Comparison of ENCODE assay signal across 1 cellular context in the genomic region with DNA sequence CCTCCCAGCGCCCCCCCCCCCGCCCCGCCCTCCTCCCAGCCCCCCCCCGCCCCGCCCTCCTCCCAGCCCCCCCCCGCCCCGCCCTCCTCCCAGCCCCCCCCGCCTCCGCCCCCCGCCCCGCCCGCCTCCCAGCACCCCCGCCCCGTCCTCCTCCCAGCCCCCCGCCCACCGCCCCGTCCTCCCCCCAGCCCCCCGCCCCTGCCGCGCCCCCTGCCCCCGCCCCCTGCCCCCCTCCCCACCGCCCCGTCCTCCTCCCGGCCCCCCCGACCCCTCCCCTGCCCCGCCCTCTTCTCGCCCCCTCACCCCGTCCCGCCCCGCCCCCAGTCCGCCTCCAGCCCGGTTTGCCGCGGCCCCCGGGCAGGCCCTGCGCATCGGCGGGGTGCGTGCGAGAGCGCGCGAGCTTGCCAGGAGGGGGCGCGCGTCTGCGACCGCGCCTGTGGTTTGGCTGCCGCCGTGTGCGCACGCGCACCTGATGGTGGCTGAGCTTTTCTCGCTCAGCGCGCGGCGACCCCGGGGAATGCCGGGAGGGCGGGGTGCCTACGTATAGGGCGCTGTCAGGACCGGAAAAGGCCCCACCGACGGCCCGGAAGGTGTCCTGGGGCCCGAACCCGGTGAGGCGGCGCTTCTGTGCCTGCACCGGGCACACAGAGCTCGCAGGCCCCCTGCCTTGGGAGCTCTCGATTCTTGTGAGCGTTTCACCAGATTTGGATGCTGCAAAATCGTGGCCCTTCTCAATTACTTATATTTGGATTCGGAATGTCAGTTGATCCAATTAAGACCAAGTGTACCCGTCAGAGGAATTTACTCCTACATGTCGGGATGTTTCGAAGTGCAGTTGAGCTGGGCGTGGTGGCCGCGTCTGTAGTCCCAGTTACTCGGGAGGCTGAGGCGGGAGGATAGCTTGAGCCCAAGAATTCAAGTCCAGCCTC.
TF ChIP-seq lines count a peak whose summit lies in the region.

No MANE protein-coding gene starts in this region.

TF ChIP-seq in HepG2, 621 proteins besides CTCF, POLR2A, EP300 and RAD21 (continued from another document and continues in another):
- TF ChIP-seq, protein P1, sequence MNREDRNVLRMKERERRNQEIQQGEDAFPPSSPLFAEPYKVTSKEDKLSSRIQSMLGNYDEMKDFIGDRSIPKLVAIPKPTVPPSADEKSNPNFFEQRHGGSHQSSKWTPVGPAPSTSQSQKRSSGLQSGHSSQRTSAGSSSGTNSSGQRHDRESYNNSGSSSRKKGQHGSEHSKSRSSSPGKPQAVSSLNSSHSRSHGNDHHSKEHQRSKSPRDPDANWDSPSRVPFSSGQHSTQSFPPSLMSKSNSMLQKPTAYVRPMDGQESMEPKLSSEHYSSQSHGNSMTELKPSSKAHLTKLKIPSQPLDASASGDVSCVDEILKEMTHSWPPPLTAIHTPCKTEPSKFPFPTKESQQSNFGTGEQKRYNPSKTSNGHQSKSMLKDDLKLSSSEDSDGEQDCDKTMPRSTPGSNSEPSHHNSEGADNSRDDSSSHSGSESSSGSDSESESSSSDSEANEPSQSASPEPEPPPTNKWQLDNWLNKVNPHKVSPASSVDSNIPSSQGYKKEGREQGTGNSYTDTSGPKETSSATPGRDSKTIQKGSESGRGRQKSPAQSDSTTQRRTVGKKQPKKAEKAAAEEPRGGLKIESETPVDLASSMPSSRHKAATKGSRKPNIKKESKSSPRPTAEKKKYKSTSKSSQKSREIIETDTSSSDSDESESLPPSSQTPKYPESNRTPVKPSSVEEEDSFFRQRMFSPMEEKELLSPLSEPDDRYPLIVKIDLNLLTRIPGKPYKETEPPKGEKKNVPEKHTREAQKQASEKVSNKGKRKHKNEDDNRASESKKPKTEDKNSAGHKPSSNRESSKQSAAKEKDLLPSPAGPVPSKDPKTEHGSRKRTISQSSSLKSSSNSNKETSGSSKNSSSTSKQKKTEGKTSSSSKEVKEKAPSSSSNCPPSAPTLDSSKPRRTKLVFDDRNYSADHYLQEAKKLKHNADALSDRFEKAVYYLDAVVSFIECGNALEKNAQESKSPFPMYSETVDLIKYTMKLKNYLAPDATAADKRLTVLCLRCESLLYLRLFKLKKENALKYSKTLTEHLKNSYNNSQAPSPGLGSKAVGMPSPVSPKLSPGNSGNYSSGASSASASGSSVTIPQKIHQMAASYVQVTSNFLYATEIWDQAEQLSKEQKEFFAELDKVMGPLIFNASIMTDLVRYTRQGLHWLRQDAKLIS (CRISPR knock-in tag; IDR thresholded peaks at IDR 0.05) = no peak
- TF ChIP-seq KDM5B (CRISPR knock-in tag; IDR thresholded peaks at IDR 0.05; ENCODE audit: borderline replicate concordance) (peak; percentile 61; the same call in 1 of the 2 replicates), MYC (CRISPR knock-in tag; IDR thresholded peaks at IDR 0.05; ENCODE audit: borderline replicate concordance) (peak; percentile 75), XBP1 (CRISPR knock-in tag; IDR thresholded peaks at IDR 0.05) (no peak), E2F5 (CRISPR knock-in tag; conservative IDR thresholded peaks at IDR 0.05) (peak; percentile 73), GTF3A (CRISPR knock-in tag; conservative IDR thresholded peaks at IDR 0.05) (no peak), ZFP82 (CRISPR knock-in tag; IDR thresholded peaks at IDR 0.05; ENCODE audit: borderline replicate concordance) (no peak), ZNF382 (CRISPR knock-in tag; IDR thresholded peaks at IDR 0.05; ENCODE audit: borderline replicate concordance) (no peak), ZNF720 (CRISPR knock-in tag; IDR thresholded peaks at IDR 0.05) (no peak), ZNF12 (CRISPR knock-in tag; IDR thresholded peaks at IDR 0.05) (0 out of 2 replicates have a peak, but pooled peaks have one; percentile 46), CENPT (CRISPR knock-in tag; IDR thresholded peaks at IDR 0.05; ENCODE audit: low read depth) (no peak), DNMT1 (CRISPR knock-in tag; IDR thresholded peaks at IDR 0.05) (0 out of 2 replicates have a peak, but pooled peaks have one; percentile 80), ZNF160 (CRISPR knock-in tag; IDR thresholded peaks at IDR 0.05) (peak; percentile 66; the same call in 1 of the 2 replicates), HNRNPLL (IDR thresholded peaks at IDR 0.05; ENCODE audit: low read depth, low read length, poor library complexity, severe bottlenecking) (peak; percentile 86), PHB2 (IDR thresholded peaks at IDR 0.05; ENCODE audit: partially characterized antibody) (no peak), ZNF766 (CRISPR knock-in tag; IDR thresholded peaks at IDR 0.05; ENCODE audit: borderline replicate concordance) (peak; percentile 60; the same call in 1 of the 2 replicates), ZNF792 (CRISPR knock-in tag; IDR thresholded peaks at IDR 0.05) (no peak; the same call in 1 of the 2 replicates), HIVEP1 (CRISPR knock-in tag; IDR thresholded peaks at IDR 0.05) (peak; percentile 85), ZNF562 (CRISPR knock-in tag; IDR thresholded peaks at IDR 0.05; ENCODE audit: borderline replicate concordance) (no peak), FOXO1 (CRISPR knock-in tag; IDR thresholded peaks at IDR 0.05) (peak; percentile 76), ZNF788 (CRISPR knock-in tag; IDR thresholded peaks at IDR 0.05; ENCODE audit: borderline replicate concordance) (peak; percentile 93; the same call in 1 of the 2 replicates), PCBP1 (IDR thresholded peaks at IDR 0.05; ENCODE audit: borderline replicate concordance, low read depth, low read length) (no peak), ZNF839 (CRISPR knock-in tag; IDR thresholded peaks at IDR 0.05; ENCODE audit: borderline replicate concordance) (peak; percentile 74; the same call in 1 of the 2 replicates), KLF9 (CRISPR knock-in tag; IDR thresholded peaks at IDR 0.05; ENCODE audit: low read depth) (no peak), ZNF772 (CRISPR knock-in tag; IDR thresholded peaks at IDR 0.05) (no peak), ZFP36L1 (CRISPR knock-in tag; IDR thresholded peaks at IDR 0.05) (0 out of 2 replicates have a peak, but pooled peaks have one; percentile 22), BATF2 (CRISPR knock-in tag; IDR thresholded peaks at IDR 0.05) (no peak), MEIS2 (CRISPR knock-in tag; IDR thresholded peaks at IDR 0.05) (peak; percentile 86), FOSL2 (CRISPR knock-in tag; IDR thresholded peaks at IDR 0.05) (peak; percentile 37), NR2F1 (CRISPR knock-in tag; IDR thresholded peaks at IDR 0.05) (0 out of 4 replicates have a peak, but pooled peaks of 1 of the 2 experiments have one; percentile 14), NFKBIZ (CRISPR knock-in tag; IDR thresholded peaks at IDR 0.05) (0 out of 2 replicates have a peak, but pooled peaks have one; percentile 42)
- TF ChIP-seq, protein P2, sequence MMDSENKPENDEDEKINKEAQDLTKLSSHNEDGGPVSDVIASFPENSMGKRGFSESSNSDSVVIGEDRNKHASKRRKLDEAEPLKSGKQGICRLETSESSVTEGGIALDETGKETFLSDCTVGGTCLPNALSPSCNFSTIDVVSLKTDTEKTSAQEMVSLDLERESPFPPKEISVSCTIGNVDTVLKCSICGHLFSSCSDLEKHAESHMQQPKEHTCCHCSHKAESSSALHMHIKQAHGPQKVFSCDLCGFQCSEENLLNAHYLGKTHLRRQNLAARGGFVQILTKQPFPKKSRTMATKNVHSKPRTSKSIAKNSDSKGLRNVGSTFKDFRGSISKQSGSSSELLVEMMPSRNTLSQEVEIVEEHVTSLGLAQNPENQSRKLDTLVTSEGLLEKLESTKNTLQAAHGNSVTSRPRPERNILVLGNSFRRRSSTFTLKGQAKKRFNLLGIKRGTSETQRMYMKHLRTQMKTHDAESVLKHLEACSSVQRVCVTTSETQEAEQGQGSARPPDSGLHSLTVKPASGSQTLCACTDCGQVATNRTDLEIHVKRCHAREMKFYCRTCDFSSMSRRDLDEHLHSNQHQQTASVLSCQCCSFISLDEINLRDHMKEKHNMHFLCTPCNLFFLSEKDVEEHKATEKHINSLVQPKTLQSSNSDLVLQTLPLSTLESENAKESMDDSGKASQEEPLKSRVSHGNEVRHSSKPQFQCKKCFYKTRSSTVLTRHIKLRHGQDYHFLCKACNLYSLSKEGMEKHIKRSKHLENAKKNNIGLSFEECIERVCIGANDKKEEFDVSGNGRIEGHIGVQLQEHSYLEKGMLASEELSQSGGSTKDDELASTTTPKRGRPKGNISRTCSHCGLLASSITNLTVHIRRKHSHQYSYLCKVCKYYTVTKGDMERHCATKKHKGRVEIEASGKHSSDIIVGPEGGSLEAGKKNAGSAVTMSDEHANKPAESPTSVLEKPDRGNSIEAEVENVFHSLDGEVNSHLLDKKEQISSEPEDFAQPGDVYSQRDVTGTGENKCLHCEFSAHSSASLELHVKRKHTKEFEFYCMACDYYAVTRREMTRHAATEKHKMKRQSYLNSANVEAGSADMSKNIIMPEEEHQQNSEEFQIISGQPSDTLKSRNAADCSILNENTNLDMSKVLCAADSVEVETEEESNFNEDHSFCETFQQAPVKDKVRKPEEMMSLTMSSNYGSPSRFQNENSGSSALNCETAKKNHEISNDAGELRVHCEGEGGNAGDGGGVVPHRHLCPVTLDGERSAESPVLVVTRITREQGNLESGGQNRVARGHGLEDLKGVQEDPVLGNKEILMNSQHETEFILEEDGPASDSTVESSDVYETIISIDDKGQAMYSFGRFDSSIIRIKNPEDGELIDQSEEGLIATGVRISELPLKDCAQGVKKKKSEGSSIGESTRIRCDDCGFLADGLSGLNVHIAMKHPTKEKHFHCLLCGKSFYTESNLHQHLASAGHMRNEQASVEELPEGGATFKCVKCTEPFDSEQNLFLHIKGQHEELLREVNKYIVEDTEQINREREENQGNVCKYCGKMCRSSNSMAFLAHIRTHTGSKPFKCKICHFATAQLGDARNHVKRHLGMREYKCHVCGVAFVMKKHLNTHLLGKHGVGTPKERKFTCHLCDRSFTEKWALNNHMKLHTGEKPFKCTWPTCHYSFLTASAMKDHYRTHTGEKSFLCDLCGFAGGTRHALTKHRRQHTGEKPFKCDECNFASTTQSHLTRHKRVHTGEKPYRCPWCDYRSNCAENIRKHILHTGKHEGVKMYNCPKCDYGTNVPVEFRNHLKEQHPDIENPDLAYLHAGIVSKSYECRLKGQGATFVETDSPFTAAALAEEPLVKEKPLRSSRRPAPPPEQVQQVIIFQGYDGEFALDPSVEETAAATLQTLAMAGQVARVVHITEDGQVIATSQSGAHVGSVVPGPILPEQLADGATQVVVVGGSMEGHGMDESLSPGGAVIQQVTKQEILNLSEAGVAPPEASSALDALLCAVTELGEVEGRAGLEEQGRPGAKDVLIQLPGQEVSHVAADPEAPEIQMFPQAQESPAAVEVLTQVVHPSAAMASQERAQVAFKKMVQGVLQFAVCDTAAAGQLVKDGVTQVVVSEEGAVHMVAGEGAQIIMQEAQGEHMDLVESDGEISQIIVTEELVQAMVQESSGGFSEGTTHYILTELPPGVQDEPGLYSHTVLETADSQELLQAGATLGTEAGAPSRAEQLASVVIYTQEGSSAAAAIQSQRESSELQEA (CRISPR knock-in tag; IDR thresholded peaks at IDR 0.05; ENCODE audit: not compliant biosample characterization) = peak; percentile 62
- TF ChIP-seq, protein P3, sequence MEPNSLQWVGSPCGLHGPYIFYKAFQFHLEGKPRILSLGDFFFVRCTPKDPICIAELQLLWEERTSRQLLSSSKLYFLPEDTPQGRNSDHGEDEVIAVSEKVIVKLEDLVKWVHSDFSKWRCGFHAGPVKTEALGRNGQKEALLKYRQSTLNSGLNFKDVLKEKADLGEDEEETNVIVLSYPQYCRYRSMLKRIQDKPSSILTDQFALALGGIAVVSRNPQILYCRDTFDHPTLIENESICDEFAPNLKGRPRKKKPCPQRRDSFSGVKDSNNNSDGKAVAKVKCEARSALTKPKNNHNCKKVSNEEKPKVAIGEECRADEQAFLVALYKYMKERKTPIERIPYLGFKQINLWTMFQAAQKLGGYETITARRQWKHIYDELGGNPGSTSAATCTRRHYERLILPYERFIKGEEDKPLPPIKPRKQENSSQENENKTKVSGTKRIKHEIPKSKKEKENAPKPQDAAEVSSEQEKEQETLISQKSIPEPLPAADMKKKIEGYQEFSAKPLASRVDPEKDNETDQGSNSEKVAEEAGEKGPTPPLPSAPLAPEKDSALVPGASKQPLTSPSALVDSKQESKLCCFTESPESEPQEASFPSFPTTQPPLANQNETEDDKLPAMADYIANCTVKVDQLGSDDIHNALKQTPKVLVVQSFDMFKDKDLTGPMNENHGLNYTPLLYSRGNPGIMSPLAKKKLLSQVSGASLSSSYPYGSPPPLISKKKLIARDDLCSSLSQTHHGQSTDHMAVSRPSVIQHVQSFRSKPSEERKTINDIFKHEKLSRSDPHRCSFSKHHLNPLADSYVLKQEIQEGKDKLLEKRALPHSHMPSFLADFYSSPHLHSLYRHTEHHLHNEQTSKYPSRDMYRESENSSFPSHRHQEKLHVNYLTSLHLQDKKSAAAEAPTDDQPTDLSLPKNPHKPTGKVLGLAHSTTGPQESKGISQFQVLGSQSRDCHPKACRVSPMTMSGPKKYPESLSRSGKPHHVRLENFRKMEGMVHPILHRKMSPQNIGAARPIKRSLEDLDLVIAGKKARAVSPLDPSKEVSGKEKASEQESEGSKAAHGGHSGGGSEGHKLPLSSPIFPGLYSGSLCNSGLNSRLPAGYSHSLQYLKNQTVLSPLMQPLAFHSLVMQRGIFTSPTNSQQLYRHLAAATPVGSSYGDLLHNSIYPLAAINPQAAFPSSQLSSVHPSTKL (CRISPR knock-in tag; IDR thresholded peaks at IDR 0.05) = peak; percentile 64
- TF ChIP-seq, protein P4, sequence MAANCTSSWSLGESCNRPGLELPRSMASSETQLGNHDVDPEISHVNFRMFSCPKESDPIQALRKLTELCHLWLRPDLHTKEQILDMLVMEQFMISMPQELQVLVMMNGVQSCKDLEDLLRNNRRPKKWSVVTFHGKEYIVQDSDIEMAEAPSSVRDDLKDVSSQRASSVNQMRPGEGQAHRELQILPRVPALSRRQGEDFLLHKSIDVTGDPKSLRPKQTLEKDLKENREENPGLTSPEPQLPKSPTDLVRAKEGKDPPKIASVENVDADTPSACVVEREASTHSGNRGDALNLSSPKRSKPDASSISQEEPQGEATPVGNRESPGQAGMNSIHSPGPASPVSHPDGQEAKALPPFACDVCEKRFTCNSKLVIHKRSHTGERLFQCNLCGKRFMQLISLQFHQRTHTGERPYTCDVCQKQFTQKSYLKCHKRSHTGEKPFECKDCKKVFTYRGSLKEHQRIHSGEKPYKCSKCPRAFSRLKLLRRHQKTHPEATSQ (CRISPR knock-in tag; IDR thresholded peaks at IDR 0.05; ENCODE audit: borderline replicate concordance) = no peak
- TF ChIP-seq, protein P5, sequence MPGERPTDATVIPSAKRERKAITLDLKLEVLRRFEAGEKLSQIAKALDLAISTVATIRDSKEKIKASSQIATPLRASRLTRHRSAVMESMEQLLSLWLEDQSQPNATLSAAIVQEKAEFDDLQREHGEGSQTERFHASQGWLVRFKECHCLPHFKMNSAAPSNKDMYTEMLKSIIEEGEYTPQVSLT (CRISPR knock-in tag; IDR thresholded peaks at IDR 0.05; ENCODE audit: borderline replicate concordance, low read depth) = no peak
